In the genomic region with DNA sequence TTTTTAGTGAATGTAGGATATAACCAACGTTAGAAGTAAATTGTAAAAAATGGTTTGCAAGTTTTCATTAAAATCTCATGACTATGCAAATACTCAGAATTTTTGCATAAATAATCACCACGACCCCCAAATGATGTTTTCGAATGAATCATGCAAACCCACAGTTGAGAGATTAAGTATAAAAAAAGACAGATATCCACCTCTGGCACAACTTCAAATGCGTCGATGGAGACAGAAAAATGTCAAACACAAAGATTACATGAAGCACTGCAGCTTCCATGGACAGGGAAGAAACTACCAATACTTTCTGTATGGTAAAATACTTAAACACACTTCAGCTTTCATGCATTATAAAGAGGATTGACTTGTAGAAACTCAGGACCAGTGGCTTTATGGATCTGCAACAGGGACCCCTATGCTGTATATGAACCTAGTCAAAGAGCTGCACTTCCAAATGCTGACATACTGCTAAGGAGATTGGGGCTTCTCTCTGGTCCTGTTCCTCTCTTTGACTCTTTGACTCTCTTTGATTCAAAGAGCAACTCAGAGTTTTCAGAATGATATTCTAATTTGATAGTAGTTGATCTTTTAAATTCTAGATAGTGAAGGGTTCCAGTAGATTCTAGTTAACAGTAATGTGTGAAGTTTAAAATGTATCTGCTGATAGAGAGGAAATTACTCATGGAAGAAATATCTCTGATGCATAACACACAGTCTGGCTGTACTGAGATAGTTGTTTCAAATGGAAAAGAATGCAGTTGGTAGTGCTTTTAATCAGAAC, we compare ENCODE assay signal across 14 cellular contexts.
DNase-seq lines count a peak whose midpoint lies in the region; ATAC-seq and TF ChIP-seq lines count a peak whose summit lies in the region.
"Had no signal": no experiment of that assay in that cellular context is flagged by ENCODE, and none has a peak within 500 bp of the region (broad histone marks: within the 10 kb centered on the region; RNA-seq: fewer than 3 reads in every experiment).

No MANE protein-coding gene starts in this region.

- no peaks in the 10 kb centered on the region for H3K27me3 Mint-ChIP-seq in activated T-helper 2 cell treated with anti-CD3 and anti-CD28 coated beads, Interferon-gamma antibody, Interleukin-2, Interleukin-4, amounts not matched to agents 10 μg/mL and 5 μg/mL and 100 μg/mL, durations not matched to agents 14 hours and 24 hours and 36 hours (ENCODE audit: low read depth)
- H3K27me3 Mint-ChIP-seq: T-helper 17 cell, type B pancreatic cell had no signal

- peaks cover 31% of the 10 kb centered on the region for H3K4me1 ChIP-seq in foreskin keratinocyte

- H3K27ac ChIP-seq in foreskin keratinocyte: no peak overlapping the region
- H3K27ac ChIP-seq: C4-2B had no signal

- no peak for DNase-seq in activated naive CD4-positive, alpha-beta T cell treated with anti-CD3 and anti-CD28 coated beads, Interleukin-2, amount 50 U/mL, for 72 hours (ENCODE audit: low spot score in 2 of 2)
- DNase-seq in activated naive CD4-positive, alpha-beta T cell treated with Interleukin-2 at 50 U/mL for 16 hours: no peak
- no peak for DNase-seq in activated T-helper 2 cell treated with anti-CD3 and anti-CD28 coated beads, Interferon-gamma antibody, Interleukin-2, Interleukin-4, amounts not matched to agents 10 μg/mL and 5 μg/mL and 100 μg/mL, durations not matched to agents 14 hours and 24 hours and 36 hours (ENCODE audit: low spot score)
- DNase-seq in foreskin keratinocyte (peak in 1 of 2 donors; percentile 64), NCI-H82 (lab: John Stamatoyannopoulos, UW) (no peak), SKM-1 treated with dmso at 0.1 percent for 144 hours (lab: John Stamatoyannopoulos, UW; ENCODE audit: unreplicated experiment) (no peak)
- DNase-seq in stimulated activated naive CD8-positive, alpha-beta T cell treated with anti-CD3 and anti-CD28 coated beads, Interleukin-15, Interleukin-2, amounts not matched to agents 100 U/mL and 50 U/mL, for 24 hours: no peak
- DNase-seq: effector memory CD4-positive, alpha-beta T cell; left cardiac atrium; MV-4-11; T-helper 17 cell had no signal

- peak overlapping the region; percentile 46 to 92 for H3K27ac Mint-ChIP-seq in activated naive CD4-positive, alpha-beta T cell treated with anti-CD3 and anti-CD28 coated beads, Interleukin-2, amount 50 U/mL, for 72 hours
- H3K27ac Mint-ChIP-seq in activated T-helper 2 cell treated with anti-CD3 and anti-CD28 coated beads, Interferon-gamma antibody, Interleukin-2, Interleukin-4, amounts not matched to agents 10 μg/mL and 5 μg/mL and 100 μg/mL, durations not matched to agents 14 hours and 24 hours and 36 hours: peak overlapping the region; percentile 82
- H3K27ac Mint-ChIP-seq: T-helper 17 cell, type B pancreatic cell had no signal

- no peak for TF ChIP-seq CTCF in foreskin keratinocyte (conservative IDR thresholded peaks at IDR 0.05)

- H3K4me1 Mint-ChIP-seq in activated T-helper 2 cell treated with anti-CD3 and anti-CD28 coated beads, Interferon-gamma antibody, Interleukin-2, Interleukin-4, amounts not matched to agents 10 μg/mL and 5 μg/mL and 100 μg/mL, durations not matched to agents 14 hours and 24 hours and 36 hours (ENCODE audit: low read depth): peaks cover 13% of the 10 kb centered on the region

- H3K27me3 ChIP-seq in foreskin keratinocyte: no peaks in the 10 kb centered on the region

- peaks cover 39 to 55% of the 10 kb centered on the region in 2 donors for H3K36me3 Mint-ChIP-seq in activated naive CD4-positive, alpha-beta T cell treated with anti-CD3 and anti-CD28 coated beads, Interleukin-2, amount 50 U/mL, for 72 hours
- peaks cover 11% of the 10 kb centered on the region for H3K36me3 Mint-ChIP-seq in activated T-helper 2 cell treated with anti-CD3 and anti-CD28 coated beads, Interferon-gamma antibody, Interleukin-2, Interleukin-4, amounts not matched to agents 10 μg/mL and 5 μg/mL and 100 μg/mL, durations not matched to agents 14 hours and 24 hours and 36 hours (ENCODE audit: low read depth)

- peaks cover 12 to 17% of the 10 kb centered on the region in 2 donors for H3K9me3 Mint-ChIP-seq in activated naive CD4-positive, alpha-beta T cell treated with anti-CD3 and anti-CD28 coated beads, Interleukin-2, amount 50 U/mL, for 72 hours
- peaks cover 17% of the 10 kb centered on the region for H3K9me3 Mint-ChIP-seq in activated T-helper 2 cell treated with anti-CD3 and anti-CD28 coated beads, Interferon-gamma antibody, Interleukin-2, Interleukin-4, amounts not matched to agents 10 μg/mL and 5 μg/mL and 100 μg/mL, durations not matched to agents 14 hours and 24 hours and 36 hours

- intact Hi-C loops in activated T-helper 2 cell treated with anti-CD3 and anti-CD28 coated beads, Interferon-gamma antibody, Interleukin-2, Interleukin-4, amounts not matched to agents 10 μg/mL and 5 μg/mL and 100 μg/mL, durations not matched to agents 14 hours and 24 hours and 36 hours (cut with micrococcal nuclease): loop anchor here (1.0 kb wide), 4 partner anchors 12 to 68 kb away; no protein-coding TSS in a partner anchor

- ATAC-seq in activated naive CD4-positive, alpha-beta T cell treated with anti-CD3 and anti-CD28 coated beads, Interleukin-2, amount 50 U/mL, for 72 hours: peak; percentile 51 to 95
- ATAC-seq in foreskin keratinocyte: peak; percentile 64
- peak; percentile 80 for ATAC-seq in stimulated activated naive CD8-positive, alpha-beta T cell treated with anti-CD3 and anti-CD28 coated beads, Interleukin-15, Interleukin-2, amounts not matched to agents 100 U/mL and 50 U/mL, for 24 hours
- no peak for ATAC-seq in HG03045 (IDR thresholded peaks at IDR 0.05; ENCODE audit: unreplicated experiment)
- ATAC-seq: T-helper 17 cell had no signal

- H3K4me3 Mint-ChIP-seq in activated T-helper 2 cell treated with anti-CD3 and anti-CD28 coated beads, Interferon-gamma antibody, Interleukin-2, Interleukin-4, amounts not matched to agents 10 μg/mL and 5 μg/mL and 100 μg/mL, durations not matched to agents 14 hours and 24 hours and 36 hours (ENCODE audit: low read depth): no peak overlapping the region
- H3K4me3 Mint-ChIP-seq: T-helper 17 cell, type B pancreatic cell had no signal
